Comparison of ENCODE assay signal across 28 cellular contexts in genomic region chr4:124420166-124420695, GRCh38.
"Had no signal": no experiment of that assay in that cellular context is flagged by ENCODE, and none has a peak within 500 bp of the region (broad histone marks: within the 10 kb centered on the region; RNA-seq: fewer than 3 reads in every experiment).

No MANE protein-coding gene starts in this region.

- H3K27ac ChIP-seq: brain microvascular endothelial cell, WERI-Rb-1 had no signal

- H3K4me3 Mint-ChIP-seq: activated B cell treated with CpG ODN at 0.5 μM for 24 hours; activated CD8-positive, alpha-beta T cell treated with anti-CD3 and anti-CD28 coated beads for 36 hours; activated naive CD8-positive, alpha-beta T cell; activated T-cell treated with anti-CD3 and anti-CD28 coated beads, Interleukin-2, amount 50 U/mL, for 4 hours; activated T-helper 17 cell treated with anti-CD3 and anti-CD28 coated beads, Interleukin-2, amount 50 U/mL, for 72 hours; central memory CD8-positive, alpha-beta T cell; T-helper 17 cell; T-helper 2 cell treated with Interferon-gamma antibody and Interleukin-4, amounts not matched to agents 5 μg/mL and 100 μg/mL, for 36 hours had no signal

- H3K4me1 Mint-ChIP-seq: activated B cell treated with CpG ODN at 0.5 μM for 24 hours; activated T-helper 17 cell treated with anti-CD3 and anti-CD28 coated beads, Interleukin-2, amount 50 U/mL, for 72 hours; central memory CD8-positive, alpha-beta T cell; T-helper 17 cell had no signal

- ATAC-seq: activated CD4-positive, CD25-positive, alpha-beta regulatory T cell treated with anti-CD3 and anti-CD28 coated beads, Interleukin-2, amount 50 U/mL, for 24 hours; activated CD8-positive, alpha-beta T cell treated with anti-CD3 and anti-CD28 coated beads for 36 hours; activated T-cell treated with anti-CD3 and anti-CD28 coated beads, Interleukin-2, amount 50 U/mL, for 4 hours; activated T-helper 17 cell treated with anti-CD3 and anti-CD28 coated beads, Interleukin-2, amount 50 U/mL, for 72 hours; esophagus mucosa; T-helper 17 cell had no signal

- H3K36me3 ChIP-seq: brain microvascular endothelial cell, WERI-Rb-1 had no signal

- H3K27ac Mint-ChIP-seq: activated B cell treated with CpG ODN at 0.5 μM for 24 hours; activated CD8-positive, alpha-beta T cell treated with anti-CD3 and anti-CD28 coated beads for 36 hours; activated naive CD8-positive, alpha-beta T cell; activated T-helper 17 cell treated with anti-CD3 and anti-CD28 coated beads, Interleukin-2, amount 50 U/mL, for 72 hours; T-helper 17 cell; T-helper 2 cell treated with Interferon-gamma antibody and Interleukin-4, amounts not matched to agents 5 μg/mL and 100 μg/mL, for 36 hours had no signal

- H3K27me3 ChIP-seq: brain microvascular endothelial cell had no signal

- H3K27me3 Mint-ChIP-seq: activated B cell treated with CpG ODN at 0.5 μM for 24 hours; activated CD8-positive, alpha-beta T cell treated with anti-CD3 and anti-CD28 coated beads for 36 hours; activated naive CD8-positive, alpha-beta T cell; activated T-helper 17 cell treated with anti-CD3 and anti-CD28 coated beads, Interleukin-2, amount 50 U/mL, for 72 hours; central memory CD8-positive, alpha-beta T cell; T-helper 17 cell had no signal

- H3K9me3 Mint-ChIP-seq: activated B cell treated with CpG ODN at 0.5 μM for 24 hours; activated CD8-positive, alpha-beta T cell treated with anti-CD3 and anti-CD28 coated beads for 36 hours; activated T-cell treated with anti-CD3 and anti-CD28 coated beads, Interleukin-2, amount 50 U/mL, for 4 hours; T-helper 2 cell treated with Interferon-gamma antibody and Interleukin-4, amounts not matched to agents 5 μg/mL and 100 μg/mL, for 36 hours had no signal

- H3K36me3 Mint-ChIP-seq: activated naive CD8-positive, alpha-beta T cell had no signal

- DNase-seq: activated B cell treated with CpG ODN at 0.5 μM for 24 hours; activated CD4-positive, alpha-beta T cell treated with anti-CD3 and anti-CD28 coated beads for 48 hours; activated CD4-positive, alpha-beta T cell treated with anti-CD3 and anti-CD28 coated beads, Interleukin-2, amount 50 U/mL, for 1 hour; activated CD4-positive, alpha-beta T cell treated with anti-CD3 and anti-CD28 coated beads, Interleukin-2, amount 50 U/mL, for 48 hours; activated CD8-positive, alpha-beta memory T cell treated with anti-CD3 and anti-CD28 coated beads for 24 hours; activated CD8-positive, alpha-beta T cell treated with anti-CD3 and anti-CD28 coated beads for 36 hours; activated effector memory CD4-positive, alpha-beta T cell treated with Interleukin-2 at 50 U/mL for 16 hours; activated gamma-delta T cell treated with Interleukin-2 at 50 U/mL for 16 hours; activated naive CD4-positive, alpha-beta T cell treated with anti-CD3 and anti-CD28 coated beads, Interleukin-2, amount 50 U/mL, for 16 hours; activated naive CD4-positive, alpha-beta T cell treated with Interleukin-2 at 50 U/mL for 16 hours; activated T-cell treated with anti-CD3 and anti-CD28 coated beads, Interleukin-2, amount 50 U/mL, for 4 hours; amniotic stem cell; anterior cingulate cortex; brain microvascular endothelial cell; cortex of kidney; dermis blood vessel endothelial cell; effector CD4-positive, alpha-beta T cell; foreskin fibroblast; head of caudate nucleus; T-helper 17 cell; T1000; WERI-Rb-1 had no signal
